Comparison of ENCODE assay signal across 19 cellular contexts in the genomic region with DNA sequence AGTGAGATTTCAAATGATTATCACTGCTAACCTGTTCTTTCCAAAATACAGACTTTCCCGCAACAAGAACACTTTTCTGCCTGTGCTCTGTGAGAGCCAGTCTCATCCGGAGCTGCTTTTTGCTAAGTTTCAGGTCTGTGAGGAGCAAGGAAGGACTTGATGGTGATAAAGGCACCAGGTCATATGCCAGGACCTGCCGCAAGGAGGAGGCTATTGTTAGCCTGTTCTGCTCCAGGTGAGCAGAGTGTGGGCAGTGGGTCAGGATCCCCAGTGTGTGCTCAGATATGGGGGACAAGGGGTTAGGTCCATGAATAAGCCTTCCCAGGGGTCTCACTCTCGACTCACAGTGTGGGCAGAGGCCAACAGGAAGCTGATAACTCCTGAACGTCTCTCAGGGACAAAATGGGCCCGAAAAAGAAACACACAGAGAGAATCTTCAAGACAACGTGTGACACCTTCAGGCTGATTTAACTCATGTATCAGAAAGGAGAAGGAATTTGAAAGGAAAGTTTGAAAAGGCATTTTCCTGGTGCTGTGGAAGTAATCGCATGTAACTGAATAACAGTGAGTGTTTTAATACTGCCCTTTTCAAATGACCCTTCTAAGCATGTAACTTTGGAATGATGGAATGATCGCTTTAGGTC. TPM values are rescaled to one million over a fixed set of nuclear protein-coding genes. Genes with fewer than 3 reads are reported as not detected.
A peak's percentile ranks its signal among the peaks of the same experiment; 100 is the strongest.
DNase-seq lines count a peak whose midpoint lies in the region; ATAC-seq and TF ChIP-seq lines count a peak whose summit lies in the region.
"Had no signal": no experiment of that assay in that cellular context is flagged by ENCODE, and none has a peak within 500 bp of the region (broad histone marks: within the 10 kb centered on the region; RNA-seq: fewer than 3 reads in every experiment).

No MANE protein-coding gene starts in this region.

- TF ChIP-seq CTCF in endodermal cell (conservative IDR thresholded peaks at IDR 0.05) = peak; percentile 30

- no peak overlapping the region for H3K27ac ChIP-seq in endodermal cell (ENCODE audit: low read depth, low read length)
- H3K27ac ChIP-seq: A549, lower lobe of right lung had no signal

- 79 to 80% methylated on average over 8 to 9 of the region's 9 CpGs for WGBS in endodermal cell (ENCODE audit: insufficient coverage in 1 of 2, insufficient read length in 1 of 2), 2 experiments

- no peak for DNase-seq in Right ventricle myocardium inferior (ENCODE audit: missing footprints)
- DNase-seq in left cardiac atrium = no peak
- DNase-seq in endodermal cell = no peak
- no peak for DNase-seq in left lobe of liver (ENCODE audit: low spot score)
- DNase-seq in KG1 (lab: John Stamatoyannopoulos, UW) = no peak
- DNase-seq: activated CD8-positive, alpha-beta T cell treated with anti-CD3 and anti-CD28 coated beads, Interleukin-2, amount 10 ng/mL, durations not matched to agents 7 days and 5 days; CD4-positive, alpha-beta memory T cell; GDM1; H7; hypothalamus; Kasumi-1; lower lobe of right lung; NCI-H2029 treated with DMSO at 0.1 percent for 48 hours; stimulated activated naive CD4-positive, alpha-beta T cell had no signal

- ATAC-seq in Right ventricle myocardium inferior = peak; percentile 19
- no peak for ATAC-seq in left cardiac atrium
- ATAC-seq in left lobe of liver = peak; percentile 14
- no peak for ATAC-seq in GM18519 (IDR thresholded peaks at IDR 0.05; ENCODE audit: low FRiP score, unreplicated experiment)
- ATAC-seq in HG02588 (IDR thresholded peaks at IDR 0.05; ENCODE audit: unreplicated experiment) = no peak
- ATAC-seq in HG02885 (IDR thresholded peaks at IDR 0.05; ENCODE audit: poor library complexity, unreplicated experiment) = no peak
- ATAC-seq: A549; activated CD8-positive, alpha-beta T cell treated with anti-CD3 and anti-CD28 coated beads, Interleukin-2, amount 10 ng/mL, durations not matched to agents 7 days and 5 days; lower lobe of right lung had no signal

- no peaks in the 10 kb centered on the region for H3K9me3 Mint-ChIP-seq in endodermal cell
- H3K9me3 Mint-ChIP-seq: CD4-positive, alpha-beta memory T cell; neural crest cell had no signal

- H3K9me3 ChIP-seq in endodermal cell (ENCODE audit: control insufficient read depth, low read length) = no peaks in the 10 kb centered on the region
- H3K9me3 ChIP-seq: A549, lower lobe of right lung had no signal

- H3K36me3 ChIP-seq in endodermal cell (ENCODE audit: control insufficient read depth, insufficient read depth, low read length) = no peaks in the 10 kb centered on the region
- H3K36me3 ChIP-seq: lower lobe of right lung had no signal

- intact Hi-C loops in Right ventricle myocardium inferior (cut with DNase I) (loop anchor here (10.0 kb wide), 2 partner anchors 198 to 378 kb away; a partner anchor contains a TSS), left cardiac atrium (cut with DNase I) (loop anchor here (10.0 kb wide), 2 partner anchors 58 to 168 kb away; a partner anchor contains a TSS)

- no peaks in the 10 kb centered on the region for H3K36me3 Mint-ChIP-seq in endodermal cell (ENCODE audit: low read depth)
- H3K36me3 Mint-ChIP-seq: CD4-positive, alpha-beta memory T cell had no signal

- H3K4me1 ChIP-seq in endodermal cell (ENCODE audit: control insufficient read depth, insufficient read depth, low read length) = no peaks in the 10 kb centered on the region
- H3K4me1 ChIP-seq: A549 had no signal

- H3K27me3 ChIP-seq in endodermal cell (ENCODE audit: control insufficient read depth, insufficient read depth, low read length, poor library complexity, severe bottlenecking) = peaks cover 15% of the 10 kb centered on the region

- no peak overlapping the region for H3K27ac Mint-ChIP-seq in endodermal cell
- H3K27ac Mint-ChIP-seq: activated CD8-positive, alpha-beta T cell treated with anti-CD3 and anti-CD28 coated beads, Interleukin-2, amount 10 ng/mL, durations not matched to agents 7 days and 5 days; CD4-positive, alpha-beta memory T cell had no signal

- no peaks in the 10 kb centered on the region for H3K4me1 Mint-ChIP-seq in endodermal cell

- no peak overlapping the region for H3K4me3 Mint-ChIP-seq in endodermal cell
- H3K4me3 Mint-ChIP-seq: activated CD8-positive, alpha-beta T cell treated with anti-CD3 and anti-CD28 coated beads, Interleukin-2, amount 10 ng/mL, durations not matched to agents 7 days and 5 days; CD4-positive, alpha-beta memory T cell; neural crest cell had no signal

- H3K4me3 ChIP-seq in endodermal cell (ENCODE audit: low read length) = no peak overlapping the region
- H3K4me3 ChIP-seq: A549, lower lobe of right lung had no signal

- no peak overlapping the region for H3K9ac ChIP-seq in endodermal cell (ENCODE audit: extremely low read depth, low read length, poor library complexity, severe bottlenecking)

- peaks cover 26% of the 10 kb centered on the region for H3K27me3 Mint-ChIP-seq in endodermal cell (ENCODE audit: insufficient read depth)

RNA-seq across cellular contexts. Expression of a gene that starts 57.7 kb away (rescaled TPM):
- total RNA-seq in Right ventricle myocardium inferior (281 TPM), left cardiac atrium (100 to 1,000 TPM; 319 to 692 TPM), endodermal cell (10 to 100 TPM in 1 of 2 donors, 1 to 10 TPM in 1; 4.3 to 11.0 TPM), left lobe of liver (1.7 TPM)
- polyA plus RNA-seq in endodermal cell (2013, experiment 1 of 2) = 13.9 TPM
- polyA plus RNA-seq in endodermal cell (2013, experiment 2 of 2) = 15.6 TPM
- total RNA-seq: activated CD8-positive, alpha-beta T cell treated with anti-CD3 and anti-CD28 coated beads, Interleukin-2, amount 10 ng/mL, durations not matched to agents 7 days and 5 days; CD4-positive, alpha-beta memory T cell had no signal
- polyA plus RNA-seq: CD4-positive, alpha-beta memory T cell had no signal

Comparison
In these comparisons a context has a peak if more than half of its experiments do, and no peak if none do; other contexts are left out.
1. ATAC-seq: peak in Right ventricle myocardium inferior (single experiment) and left lobe of liver (single experiment); none in left cardiac atrium (0 of 2), GM18519 (single experiment), HG02588 (single experiment) and HG02885 (single experiment).
2. RNA of a gene that starts 57.7 kb away (total RNA-seq): 319 to 692 TPM in left cardiac atrium and 281 TPM in Right ventricle myocardium inferior (single experiment); 4.3 to 11.0 TPM in endodermal cell and 1.7 TPM in left lobe of liver (single experiment); every median in the first group is over 10 times any median in the second.